Comparison of ENCODE assay signal across 32 cellular contexts in genomic region chr16:67426022-67426421, GRCh38. TPM values are rescaled to one million over a fixed set of nuclear protein-coding genes. Genes with fewer than 3 reads are reported as not detected.
"Had no signal": no experiment of that assay in that cellular context is flagged by ENCODE, and none has a peak within 500 bp of the region (broad histone marks: within the 10 kb centered on the region; RNA-seq: fewer than 3 reads in every experiment).

No MANE protein-coding gene starts in this region.

- FAIRE-seq: colon, islet of Langerhans had no signal

- ATAC-seq: gastrocnemius medialis; left cardiac atrium; left lung; naive thymus-derived CD8-positive, alpha-beta T cell; psoas muscle; right cardiac atrium; stimulated activated naive B cell treated with anti-CD40 and anti-IgM and Interleukin-4, amounts not matched to agents 10 μg/mL and 1 μg/mL and 100 μg/mL, for 72 hours; stimulated activated naive CD8-positive, alpha-beta T cell treated with anti-CD3 and anti-CD28 coated beads, Interleukin-15, amount 100 ng/mL, for 72 hours had no signal

- H3K27me3 ChIP-seq: dorsolateral prefrontal cortex, ovary had no signal

- H3K9me3 ChIP-seq: gastrocnemius medialis, left lung, ovary, psoas muscle, sigmoid colon, suprapubic skin had no signal

- H3K36me3 ChIP-seq: gastrocnemius medialis, left lung, ovary, sigmoid colon, suprapubic skin had no signal

- H3K27ac Mint-ChIP-seq: naive thymus-derived CD8-positive, alpha-beta T cell; nephron progenitor cell; stimulated activated naive B cell treated with anti-CD40 and anti-IgM and Interleukin-4, amounts not matched to agents 10 μg/mL and 1 μg/mL and 100 μg/mL, for 72 hours; stimulated activated naive CD8-positive, alpha-beta T cell treated with anti-CD3 and anti-CD28 coated beads, Interleukin-15, amount 100 ng/mL, for 72 hours had no signal

- H3K4me3 Mint-ChIP-seq: naive thymus-derived CD8-positive, alpha-beta T cell; nephron progenitor cell; stimulated activated naive B cell treated with anti-CD40 and anti-IgM and Interleukin-4, amounts not matched to agents 10 μg/mL and 1 μg/mL and 100 μg/mL, for 72 hours; stimulated activated naive CD8-positive, alpha-beta T cell treated with anti-CD3 and anti-CD28 coated beads, Interleukin-15, amount 100 ng/mL, for 72 hours had no signal

- H3K36me3 Mint-ChIP-seq: naive thymus-derived CD8-positive, alpha-beta T cell; stimulated activated naive B cell treated with anti-CD40 and anti-IgM and Interleukin-4, amounts not matched to agents 10 μg/mL and 1 μg/mL and 100 μg/mL, for 72 hours had no signal

- DNase-seq: dorsolateral prefrontal cortex; effector CD4-positive, alpha-beta T cell; foreskin fibroblast; gastrocnemius medialis; head of caudate nucleus; left cardiac atrium; left lung; naive thymus-derived CD8-positive, alpha-beta T cell; nephron progenitor cell; occipital lobe; ovary; posterior cingulate gyrus; psoas muscle; sigmoid colon; stimulated activated naive B cell treated with anti-CD40 and anti-IgM and Interleukin-4, amounts not matched to agents 10 μg/mL and 1 μg/mL and 100 μg/mL, for 72 hours; stimulated activated naive CD8-positive, alpha-beta T cell treated with anti-CD3 and anti-CD28 coated beads, Interleukin-15, amount 100 ng/mL, for 72 hours; trophoblast cell had no signal

- H3K4me3 ChIP-seq: dorsolateral prefrontal cortex, gastrocnemius medialis, left lung, ovary, psoas muscle, sigmoid colon, suprapubic skin had no signal

- H3K27ac ChIP-seq: dorsolateral prefrontal cortex, left lung, ovary, psoas muscle, sigmoid colon, suprapubic skin had no signal

RNA-seq across cellular contexts. Expression of gene HSD11B2, which starts 4.9 kb away (rescaled TPM):
- total RNA-seq: glomerular endothelial cell; lung microvascular endothelial cell; naive thymus-derived CD8-positive, alpha-beta T cell; occipital lobe had no signal
- polyA plus RNA-seq: naive thymus-derived CD8-positive, alpha-beta T cell had no signal

RNA-seq across cellular contexts. Expression of gene TPPP3, which starts 32.7 kb away (rescaled TPM):
- total RNA-seq: lung microvascular endothelial cell; naive thymus-derived CD8-positive, alpha-beta T cell had no signal
- polyA plus RNA-seq: naive thymus-derived CD8-positive, alpha-beta T cell had no signal

RNA-seq across cellular contexts. Expression of gene AGRP, which starts 57.3 kb away (rescaled TPM):
- total RNA-seq: cerebellum; gastrocnemius medialis; glomerular endothelial cell; kidney epithelial cell; left cardiac atrium; lower leg skin; lung microvascular endothelial cell; mesenteric fat pad; myocyte; naive thymus-derived CD8-positive, alpha-beta T cell; occipital lobe; psoas muscle; renal cortical epithelial cell; right cardiac atrium; sigmoid colon; skeletal muscle tissue; suprapubic skin; ureter had no signal
- polyA plus RNA-seq: esophagus; naive thymus-derived CD8-positive, alpha-beta T cell; psoas muscle; right cardiac atrium; sigmoid colon had no signal
